Comparison of ENCODE assay signal across 1 cellular context in the genomic region with DNA sequence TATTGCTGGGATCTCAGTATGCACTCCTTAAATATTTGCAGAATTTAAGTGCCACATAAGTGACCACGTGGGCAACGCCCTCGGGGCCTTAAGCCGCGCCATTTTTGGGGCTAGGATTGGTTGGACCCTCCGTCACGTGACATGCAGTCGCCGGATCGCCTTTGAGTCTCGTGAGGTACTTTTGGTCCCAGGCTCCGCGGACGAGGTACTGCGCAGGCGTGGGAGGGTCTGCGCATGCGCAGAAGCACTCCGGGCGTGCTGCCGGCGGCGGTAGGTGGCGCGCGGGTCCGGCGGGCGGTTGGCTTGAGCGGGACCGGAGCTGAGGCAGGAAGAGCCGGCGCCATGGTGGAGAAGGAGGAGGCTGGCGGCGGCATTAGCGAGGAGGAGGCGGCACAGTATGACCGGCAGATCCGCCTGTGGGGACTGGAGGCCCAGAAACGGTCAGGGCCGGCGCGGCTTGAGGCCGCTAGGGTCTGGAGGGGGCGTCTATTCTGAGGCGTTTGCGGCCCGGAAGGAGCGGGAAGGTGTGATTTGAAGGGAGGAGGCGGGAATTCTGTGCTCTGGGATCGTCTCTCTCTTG.
TF ChIP-seq lines count a peak whose summit lies in the region.

TSS of gene SAE1 (plus strand) at position 247 of the 580 bp plus-strand sequence. CDS start at position 343, 96 bp downstream.

TF ChIP-seq in GM12878, 131 proteins besides CTCF, POLR2A, EP300 and RAD21 (continued from another document):
- TF ChIP-seq YY1 (IDR thresholded peaks at IDR 0.05; ENCODE audit: low read depth, low read length) (peak; percentile 90), GABPA (IDR thresholded peaks at IDR 0.05; ENCODE audit: low read depth) (no peak), CHD1 (IDR thresholded peaks at IDR 0.05; ENCODE audit: low read depth, low read length) (0 out of 2 replicates have a peak, but pooled peaks have one; percentile 63), ELK1 (IDR thresholded peaks at IDR 0.05; ENCODE audit: low read depth, low read length) (no peak; the same call in 1 of the 2 replicates), ESRRA (IDR thresholded peaks at IDR 0.05; ENCODE audit: low read length) (no peak), MTA3 (IDR thresholded peaks at IDR 0.05; ENCODE audit: borderline replicate concordance, low read length) (no peak), NFXL1 (IDR thresholded peaks at IDR 0.05; ENCODE audit: borderline replicate concordance) (no peak), CHD4 (IDR thresholded peaks at IDR 0.05) (no peak), CEBPB (IDR thresholded peaks at IDR 0.05; ENCODE audit: borderline replicate concordance in 1 of 2, low read depth in 2 of 2, low read length in 2 of 2) (no peak), SUPT20H (IDR thresholded peaks at IDR 0.05; ENCODE audit: borderline replicate concordance, control insufficient read depth, low read depth, low read length) (no peak)
- TF ChIP-seq, protein P1, sequence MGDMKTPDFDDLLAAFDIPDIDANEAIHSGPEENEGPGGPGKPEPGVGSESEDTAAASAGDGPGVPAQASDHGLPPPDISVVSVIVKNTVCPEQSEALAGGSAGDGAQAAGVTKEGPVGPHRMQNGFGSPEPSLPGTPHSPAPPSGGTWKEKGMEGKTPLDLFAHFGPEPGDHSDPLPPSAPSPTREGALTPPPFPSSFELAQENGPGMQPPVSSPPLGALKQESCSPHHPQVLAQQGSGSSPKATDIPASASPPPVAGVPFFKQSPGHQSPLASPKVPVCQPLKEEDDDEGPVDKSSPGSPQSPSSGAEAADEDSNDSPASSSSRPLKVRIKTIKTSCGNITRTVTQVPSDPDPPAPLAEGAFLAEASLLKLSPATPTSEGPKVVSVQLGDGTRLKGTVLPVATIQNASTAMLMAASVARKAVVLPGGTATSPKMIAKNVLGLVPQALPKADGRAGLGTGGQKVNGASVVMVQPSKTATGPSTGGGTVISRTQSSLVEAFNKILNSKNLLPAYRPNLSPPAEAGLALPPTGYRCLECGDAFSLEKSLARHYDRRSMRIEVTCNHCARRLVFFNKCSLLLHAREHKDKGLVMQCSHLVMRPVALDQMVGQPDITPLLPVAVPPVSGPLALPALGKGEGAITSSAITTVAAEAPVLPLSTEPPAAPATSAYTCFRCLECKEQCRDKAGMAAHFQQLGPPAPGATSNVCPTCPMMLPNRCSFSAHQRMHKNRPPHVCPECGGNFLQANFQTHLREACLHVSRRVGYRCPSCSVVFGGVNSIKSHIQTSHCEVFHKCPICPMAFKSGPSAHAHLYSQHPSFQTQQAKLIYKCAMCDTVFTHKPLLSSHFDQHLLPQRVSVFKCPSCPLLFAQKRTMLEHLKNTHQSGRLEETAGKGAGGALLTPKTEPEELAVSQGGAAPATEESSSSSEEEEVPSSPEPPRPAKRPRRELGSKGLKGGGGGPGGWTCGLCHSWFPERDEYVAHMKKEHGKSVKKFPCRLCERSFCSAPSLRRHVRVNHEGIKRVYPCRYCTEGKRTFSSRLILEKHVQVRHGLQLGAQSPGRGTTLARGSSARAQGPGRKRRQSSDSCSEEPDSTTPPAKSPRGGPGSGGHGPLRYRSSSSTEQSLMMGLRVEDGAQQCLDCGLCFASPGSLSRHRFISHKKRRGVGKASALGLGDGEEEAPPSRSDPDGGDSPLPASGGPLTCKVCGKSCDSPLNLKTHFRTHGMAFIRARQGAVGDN (IDR thresholded peaks at IDR 0.05): peak; percentile 77; the same call in 1 of the 2 replicates
- TF ChIP-seq, protein P2, sequence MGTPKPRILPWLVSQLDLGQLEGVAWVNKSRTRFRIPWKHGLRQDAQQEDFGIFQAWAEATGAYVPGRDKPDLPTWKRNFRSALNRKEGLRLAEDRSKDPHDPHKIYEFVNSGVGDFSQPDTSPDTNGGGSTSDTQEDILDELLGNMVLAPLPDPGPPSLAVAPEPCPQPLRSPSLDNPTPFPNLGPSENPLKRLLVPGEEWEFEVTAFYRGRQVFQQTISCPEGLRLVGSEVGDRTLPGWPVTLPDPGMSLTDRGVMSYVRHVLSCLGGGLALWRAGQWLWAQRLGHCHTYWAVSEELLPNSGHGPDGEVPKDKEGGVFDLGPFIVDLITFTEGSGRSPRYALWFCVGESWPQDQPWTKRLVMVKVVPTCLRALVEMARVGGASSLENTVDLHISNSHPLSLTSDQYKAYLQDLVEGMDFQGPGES (IDR thresholded peaks at IDR 0.05): no peak
